Comparison of ENCODE assay signal across 23 cellular contexts in genomic region chr12:116257826-116258225, GRCh38. TPM values are rescaled to one million over a fixed set of nuclear protein-coding genes. Genes with fewer than 3 reads are reported as not detected.
DNase-seq lines count a peak whose midpoint lies in the region; ATAC-seq and TF ChIP-seq lines count a peak whose summit lies in the region.
"Had no signal": no experiment of that assay in that cellular context is flagged by ENCODE, and none has a peak within 500 bp of the region (broad histone marks: within the 10 kb centered on the region; RNA-seq: fewer than 3 reads in every experiment).

No MANE protein-coding gene starts in this region.

- H3K27me3 ChIP-seq in HUES48 (ENCODE audit: control insufficient read depth, insufficient read depth, low read length) (no peaks in the 10 kb centered on the region), muscle layer of colon (ENCODE audit: control insufficient read depth in 1 of 2, insufficient read depth in 2 of 2, low read length in 2 of 2) (no peaks in the 10 kb centered on the region), stomach (no peaks in the 10 kb centered on the region)
- H3K27me3 ChIP-seq: brain microvascular endothelial cell, upper lobe of right lung had no signal

- no peaks in the 10 kb centered on the region for H3K9me3 Mint-ChIP-seq in activated T-helper 17 cell treated with anti-CD3 and anti-CD28 coated beads, Interleukin-2, amount 50 U/mL, for 72 hours
- H3K9me3 Mint-ChIP-seq in activated CD8-positive, alpha-beta memory T cell treated with anti-CD3 and anti-CD28 coated beads, Interleukin-2, amount 10 ng/mL, durations not matched to agents 7 days and 5 days (ENCODE audit: low read depth): peaks cover 3% of the 10 kb centered on the region
- H3K9me3 Mint-ChIP-seq: activated CD4-positive, alpha-beta T cell treated with anti-CD3 and anti-CD28 coated beads, Interleukin-2, amount 10 ng/mL, durations not matched to agents 24 days and 14 days; immature natural killer cell had no signal

- intact Hi-C loops in stomach (cut with DNase I; ENCODE audit: low total_unique reads): no loop called here

- H3K4me1 Mint-ChIP-seq in activated T-helper 17 cell treated with anti-CD3 and anti-CD28 coated beads, Interleukin-2, amount 50 U/mL, for 72 hours: peaks cover 22% of the 10 kb centered on the region
- peaks cover 14% of the 10 kb centered on the region for H3K4me1 Mint-ChIP-seq in activated CD8-positive, alpha-beta memory T cell treated with anti-CD3 and anti-CD28 coated beads, Interleukin-2, amount 10 ng/mL, durations not matched to agents 7 days and 5 days

- H3K36me3 ChIP-seq in HUES48 (ENCODE audit: control insufficient read depth, insufficient read depth, low read length) (no peaks in the 10 kb centered on the region), muscle layer of colon (ENCODE audit: insufficient read depth, low read length) (no peaks in the 10 kb centered on the region), stomach (no peaks in the 10 kb centered on the region)
- H3K36me3 ChIP-seq: brain microvascular endothelial cell, upper lobe of right lung had no signal

- TF ChIP-seq EP300 in stomach (IDR thresholded peaks at IDR 0.05): no peak

- no peak for TF ChIP-seq CTCF in stomach (IDR thresholded peaks at IDR 0.05)

- no peak for TF ChIP-seq POLR2A in stomach (IDR thresholded peaks at IDR 0.05)

- no peak for ATAC-seq in activated T-helper 17 cell treated with anti-CD3 and anti-CD28 coated beads, Interleukin-2, amount 50 U/mL, for 72 hours (replicated peaks)
- ATAC-seq in GM21619 (IDR thresholded peaks at IDR 0.05; ENCODE audit: unreplicated experiment) (no peak), HG03457 (IDR thresholded peaks at IDR 0.05; ENCODE audit: unreplicated experiment) (no peak)
- ATAC-seq in activated CD8-positive, alpha-beta memory T cell treated with anti-CD3 and anti-CD28 coated beads, Interleukin-2, amount 10 ng/mL, durations not matched to agents 7 days and 5 days: no peak

- H3K4me3 ChIP-seq in HUES48 (ENCODE audit: low read depth, low read length) (no peak overlapping the region), muscle layer of colon (ENCODE audit: low read depth in 1 of 2, low read length in 2 of 2) (no peak overlapping the region), stomach (no peak overlapping the region)
- H3K4me3 ChIP-seq: upper lobe of right lung had no signal

- H3K4me1 ChIP-seq in HUES48 (ENCODE audit: control insufficient read depth, insufficient read depth, low read length) (peaks cover 30% of the 10 kb centered on the region), muscle layer of colon (ENCODE audit: insufficient read depth, low read length) (peaks cover 42% of the 10 kb centered on the region), stomach (peaks cover 18 to 97% (median 54%) of the 10 kb centered on the region in 4 donors)

- no peak overlapping the region for H3K9ac ChIP-seq in HUES48 (ENCODE audit: low read depth, low read length)
- H3K9ac ChIP-seq in muscle layer of colon (ENCODE audit: low read length): no peak overlapping the region

- WGBS in stomach, 5 donors: 31 to 64% (median 55%) methylated on average over 3 of the region's 3 CpGs

- peak overlapping the region; percentile 14 for H3K27ac Mint-ChIP-seq in activated T-helper 17 cell treated with anti-CD3 and anti-CD28 coated beads, Interleukin-2, amount 50 U/mL, for 72 hours
- no peak overlapping the region for H3K27ac Mint-ChIP-seq in activated CD8-positive, alpha-beta memory T cell treated with anti-CD3 and anti-CD28 coated beads, Interleukin-2, amount 10 ng/mL, durations not matched to agents 7 days and 5 days
- H3K27ac Mint-ChIP-seq: activated CD4-positive, alpha-beta T cell treated with anti-CD3 and anti-CD28 coated beads, Interleukin-2, amount 10 ng/mL, durations not matched to agents 24 days and 14 days; activated T-cell treated with anti-CD3 and anti-CD28 coated beads, Interleukin-2, amount 50 U/mL, for 24 hours; CD4-positive, alpha-beta T cell had no signal

- H3K27ac ChIP-seq in HUES48 (ENCODE audit: low read depth, low read length) (peak overlapping the region; percentile 25), muscle layer of colon (ENCODE audit: low read depth, low read length) (peak overlapping the region; percentile 37), stomach (peak overlapping the region in 4 of 5 donors; percentile 25 to 54 (median 39))
- H3K27ac ChIP-seq: brain microvascular endothelial cell, upper lobe of right lung had no signal

- H3K9me3 ChIP-seq in HUES48 (ENCODE audit: control insufficient read depth, insufficient read depth, low read length) (no peaks in the 10 kb centered on the region), muscle layer of colon (ENCODE audit: low read length) (no peaks in the 10 kb centered on the region), stomach (no peaks in the 10 kb centered on the region)
- H3K9me3 ChIP-seq: upper lobe of right lung had no signal

- no peak for DNase-seq in stomach
- no peak for DNase-seq in activated CD8-positive, alpha-beta memory T cell treated with anti-CD3 and anti-CD28 coated beads, Interleukin-2, amount 10 ng/mL, durations not matched to agents 7 days and 5 days
- DNase-seq: activated CD4-positive, alpha-beta T cell treated with anti-CD3 and anti-CD28 coated beads, Interleukin-2, amount 10 ng/mL, durations not matched to agents 24 days and 14 days; activated naive CD4-positive, alpha-beta T cell treated with Interleukin-2 at 50 U/mL for 16 hours; activated T-cell treated with anti-CD3 and anti-CD28 coated beads, Interleukin-2, amount 50 U/mL, for 24 hours; brain microvascular endothelial cell; CD4-positive, alpha-beta T cell; effector CD8-positive, alpha-beta T cell; foreskin melanocyte; HCEC 1CT; hippocampal formation; immature natural killer cell; NCI-H1436 treated with DMSO at 0.1 percent for 48 hours; NCI-H446 treated with DMSO at 0.1 percent for 48 hours; OCI-M1; retina; stimulated activated CD4-positive, alpha-beta T cell treated with anti-CD3 and anti-CD28 coated beads, Interleukin-2, amount 100 ng/mL, for 24 hours; upper lobe of right lung had no signal

- H3K36me3 Mint-ChIP-seq in activated T-helper 17 cell treated with anti-CD3 and anti-CD28 coated beads, Interleukin-2, amount 50 U/mL, for 72 hours (ENCODE audit: low read depth): no peaks in the 10 kb centered on the region
- peaks cover 3% of the 10 kb centered on the region for H3K36me3 Mint-ChIP-seq in activated CD8-positive, alpha-beta memory T cell treated with anti-CD3 and anti-CD28 coated beads, Interleukin-2, amount 10 ng/mL, durations not matched to agents 7 days and 5 days
- H3K36me3 Mint-ChIP-seq: immature natural killer cell had no signal

- CTCF ChIA-PET in activated CD8-positive, alpha-beta memory T cell treated with anti-CD3 and anti-CD28 coated beads, Interleukin-2, amount 10 ng/mL, durations not matched to agents 7 days and 5 days (lab: Charles Lee): interaction anchor here (0.7 to 1.3 kb wide), 3 partner anchors 9 to 340 kb away, joined by 3 to 7 read pairs (median 4); no protein-coding TSS in a partner anchor

- H3K27me3 Mint-ChIP-seq in activated T-helper 17 cell treated with anti-CD3 and anti-CD28 coated beads, Interleukin-2, amount 50 U/mL, for 72 hours: no peaks in the 10 kb centered on the region
- no peaks in the 10 kb centered on the region for H3K27me3 Mint-ChIP-seq in activated CD8-positive, alpha-beta memory T cell treated with anti-CD3 and anti-CD28 coated beads, Interleukin-2, amount 10 ng/mL, durations not matched to agents 7 days and 5 days
- H3K27me3 Mint-ChIP-seq: activated CD4-positive, alpha-beta T cell treated with anti-CD3 and anti-CD28 coated beads, Interleukin-2, amount 10 ng/mL, durations not matched to agents 24 days and 14 days; activated T-cell treated with anti-CD3 and anti-CD28 coated beads, Interleukin-2, amount 50 U/mL, for 24 hours; CD4-positive, alpha-beta T cell had no signal

- H3K4me3 Mint-ChIP-seq in activated T-helper 17 cell treated with anti-CD3 and anti-CD28 coated beads, Interleukin-2, amount 50 U/mL, for 72 hours: no peak overlapping the region
- no peak overlapping the region for H3K4me3 Mint-ChIP-seq in activated CD8-positive, alpha-beta memory T cell treated with anti-CD3 and anti-CD28 coated beads, Interleukin-2, amount 10 ng/mL, durations not matched to agents 7 days and 5 days
- H3K4me3 Mint-ChIP-seq: activated CD4-positive, alpha-beta T cell treated with anti-CD3 and anti-CD28 coated beads, Interleukin-2, amount 10 ng/mL, durations not matched to agents 24 days and 14 days; activated T-cell treated with anti-CD3 and anti-CD28 coated beads, Interleukin-2, amount 50 U/mL, for 24 hours had no signal

RNA-seq across cellular contexts. Expression of gene MED13L, which starts 19.7 kb away (rescaled TPM):
- 10 to 100 TPM; 49.9 to 56.2 TPM for total RNA-seq in activated T-helper 17 cell treated with anti-CD3 and anti-CD28 coated beads, Interleukin-2, amount 50 U/mL, for 72 hours
- 100 to 1,000 TPM in 3 of 5 donors, 10 to 100 TPM in 2; 56.2 to 305 (median 122) TPM for total RNA-seq in stomach
- polyA plus RNA-seq in stomach: 10 to 100 TPM; 10.4 to 14.5 (median 12.4) TPM
- 10 to 100 TPM; 65.1 to 74.4 TPM for total RNA-seq in activated CD8-positive, alpha-beta memory T cell treated with anti-CD3 and anti-CD28 coated beads, Interleukin-2, amount 10 ng/mL, durations not matched to agents 7 days and 5 days
